8 cellular contexts compared by ENCODE assay signal in the genomic region with DNA sequence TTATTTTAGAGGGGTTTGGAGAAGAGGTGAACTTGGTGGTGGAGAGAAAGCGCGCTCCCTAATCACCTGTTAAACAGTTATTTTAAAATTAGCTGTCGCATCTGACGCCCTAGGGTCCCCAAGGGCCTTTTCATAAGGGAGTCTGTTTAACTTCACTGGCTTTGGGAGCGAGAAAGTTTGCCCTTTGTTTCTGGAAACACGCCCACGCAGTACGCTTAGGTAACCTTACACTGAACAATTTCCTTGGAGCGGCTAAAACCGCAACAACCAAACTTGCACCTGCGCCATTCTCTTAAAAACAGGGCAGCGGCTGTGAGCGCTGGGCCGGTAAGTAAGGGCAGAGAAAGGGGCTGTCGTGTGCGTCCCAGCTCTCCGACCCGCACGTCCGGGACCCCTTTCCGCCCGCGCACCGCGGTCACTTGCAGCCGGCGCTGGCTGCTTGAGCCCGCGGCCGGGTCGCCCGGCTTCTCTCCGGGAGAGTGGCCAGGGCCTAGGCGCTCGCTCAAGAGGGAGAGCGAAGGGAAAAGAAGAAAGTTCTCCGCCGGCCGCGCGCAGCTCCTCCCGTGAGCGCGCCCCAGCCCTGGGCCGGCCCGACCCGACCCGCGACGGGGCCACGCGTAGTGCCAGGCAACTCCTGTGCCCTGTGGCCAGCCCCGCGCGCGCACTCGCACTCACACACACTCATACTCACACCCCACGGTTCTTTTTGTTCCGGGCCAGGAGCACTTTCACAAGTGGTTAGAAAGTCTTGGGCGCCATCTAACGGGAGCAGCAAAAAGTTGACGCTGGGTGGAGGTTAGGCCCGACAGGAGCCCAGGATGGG. TPM values are rescaled to one million over a fixed set of nuclear protein-coding genes. Genes with fewer than 3 reads are reported as not detected.
DNase-seq lines count a peak whose midpoint lies in the region; ATAC-seq, FAIRE-seq and TF ChIP-seq lines count a peak whose summit lies in the region.

No MANE protein-coding gene starts in this region.

- H3K9me3 ChIP-seq in IMR-90 (ENCODE audit: control insufficient read depth, insufficient read depth, low read length) (no peaks in the 10 kb centered on the region), endothelial cell of umbilical vein (replicated peaks; ENCODE audit: control insufficient read depth, insufficient read depth, low read length) (no peaks in the 10 kb centered on the region), subcutaneous abdominal adipose tissue (ENCODE audit: control insufficient read depth in 5 of 5, low read length in 5 of 5) (no peaks in the 10 kb centered on the region)

- POLR2A ChIA-PET in IMR-90 (lab: Charles Lee; ENCODE audit: unreplicated experiment), result no interaction called here
- POLR2A ChIA-PET in endothelial cell of umbilical vein (lab: Charles Lee), result no interaction called here

- H3K14ac ChIP-seq in IMR-90 (replicated peaks; ENCODE audit: low read depth, low read length), result no peak overlapping the region

- H3K4me2 ChIP-seq in IMR-90 (ENCODE audit: low read depth, low read length) (peak overlapping the region; percentile 49; the same call in 1 of the 2 replicates), endothelial cell of umbilical vein (ENCODE audit: insufficient read depth, low read length) (peak overlapping the region; percentile 12)

- no peak overlapping the region for H2AK9ac ChIP-seq in IMR-90 (replicated peaks; ENCODE audit: low read depth, low read length, poor library complexity)

- H3K36me3 ChIP-seq in IMR-90 (ENCODE audit: control insufficient read depth, insufficient read depth, low read length), result no peaks in the 10 kb centered on the region
- H3K36me3 ChIP-seq in endothelial cell of umbilical vein (ENCODE audit: control insufficient read depth in 2 of 2, extremely low read depth in 1 of 2, insufficient read depth in 2 of 2, low read length in 2 of 2), result no peaks in the 10 kb centered on the region
- no peaks in the 10 kb centered on the region for H3K36me3 ChIP-seq in subcutaneous abdominal adipose tissue (ENCODE audit: control insufficient read depth in 5 of 5, insufficient read depth in 5 of 5, low read length in 5 of 5)

- peak; percentile 89 for ATAC-seq in GM21529 (IDR thresholded peaks at IDR 0.05; ENCODE audit: unreplicated experiment)
- ATAC-seq in IMR-90 (ENCODE audit: low read depth), result peak; percentile 93

- intact Hi-C loops in IMR-90 (cut with micrococcal nuclease) (no loop called here), endothelial cell of umbilical vein (cut with micrococcal nuclease) (loop anchor here (10.0 kb wide), 1 partner anchor 1708 kb away; no protein-coding TSS in a partner anchor)

- dilution Hi-C loops in IMR-90 (cut with HindIII; ENCODE audit: low sequenced_read_pairs, unreplicated experiment), result no loop called here
- dilution Hi-C loops in endothelial cell of umbilical vein (cut with MboI; ENCODE audit: extremely low pct_ligation_motif_present, low sequenced_read_pairs), result no loop called here

- H3K79me2 ChIP-seq in endothelial cell of umbilical vein (ENCODE audit: control insufficient read depth, insufficient read depth, low read length), result no peaks in the 10 kb centered on the region

- no peaks in the 10 kb centered on the region for H4K20me1 ChIP-seq in IMR-90 (ENCODE audit: insufficient read depth, low read length)
- no peaks in the 10 kb centered on the region for H4K20me1 ChIP-seq in endothelial cell of umbilical vein (replicated peaks; ENCODE audit: control insufficient read depth, extremely low read depth, insufficient read depth, low read length)

- no peaks in the 10 kb centered on the region for H3K9me1 ChIP-seq in IMR-90 (ENCODE audit: insufficient read depth, low read length)
- H3K9me1 ChIP-seq in endothelial cell of umbilical vein (replicated peaks; ENCODE audit: control insufficient read depth, extremely low read depth, insufficient read depth, low read length), result no peaks in the 10 kb centered on the region

- TF ChIP-seq CTCF in IMR-90 (conservative IDR thresholded peaks at IDR 0.05; ENCODE audit: low read depth, low read length) (peak; percentile 54), endothelial cell of umbilical vein (IDR thresholded peaks at IDR 0.05; ENCODE audit: extremely low read depth in 1 of 2, insufficient read depth in 1 of 2, low read depth in 1 of 2, low read length in 2 of 2) (peak; percentile 40 to 59)

- no peak overlapping the region for H4K91ac ChIP-seq in IMR-90 (ENCODE audit: insufficient read depth, low read depth, low read length)

- in situ Hi-C loops in IMR-90 (cut with MboI; ENCODE audit: low sequenced_read_pairs), result no loop called here

- H3K18ac ChIP-seq in IMR-90 (ENCODE audit: low read depth, low read length), result no peak overlapping the region

- H3K9ac ChIP-seq in IMR-90 (ENCODE audit: low read depth, low read length) (no peak overlapping the region), endothelial cell of umbilical vein (replicated peaks; ENCODE audit: extremely low read depth, insufficient read depth, low read length) (no peak overlapping the region), subcutaneous abdominal adipose tissue (ENCODE audit: low read length in 5 of 5) (peak overlapping the region in 1 of 5 donors; percentile 64)

- BruUV-seq in IMR-90 (replicated peaks; lab: Mats Ljungman, UMichigan) (no TSS peak), endothelial cell of umbilical vein (replicated peaks; lab: Mats Ljungman, UMichigan) (no TSS peak)

- peak; percentile 46 for FAIRE-seq in endothelial cell of umbilical vein (lab: Jason Lieb, UNC)

- H3K4me3 ChIP-seq in IMR-90 (ENCODE audit: insufficient read depth, low read depth, low read length) (peak overlapping the region; percentile 51), endothelial cell of umbilical vein (replicated peaks in 1 of 3; ENCODE audit: insufficient read depth in 1 of 3, low read depth in 1 of 3, low read length in 3 of 3) (peak overlapping the region in 1 of 3 experiments; percentile 32), subcutaneous abdominal adipose tissue (ENCODE audit: low read depth in 1 of 5, low read length in 5 of 5) (peak overlapping the region; percentile 57 to 69 (median 65))

- H3K27me3 ChIP-seq in IMR-90 (ENCODE audit: control insufficient read depth, insufficient read depth, low read length) (peaks cover 40% of the 10 kb centered on the region), endothelial cell of umbilical vein (ENCODE audit: control insufficient read depth in 2 of 2, insufficient read depth in 2 of 2, low read length in 2 of 2) (peaks cover 42 to 53% of the 10 kb centered on the region in 2 experiments), subcutaneous abdominal adipose tissue (ENCODE audit: control insufficient read depth in 5 of 5, insufficient read depth in 4 of 5, low read length in 5 of 5) (peaks cover 26 to 58% (median 47%) of the 10 kb centered on the region in 5 donors)

- no peak overlapping the region for H4K5ac ChIP-seq in IMR-90 (ENCODE audit: low read depth, low read length)

- no peak overlapping the region for H2BK15ac ChIP-seq in IMR-90 (ENCODE audit: low read depth, low read length)

- H3K27ac ChIP-seq in IMR-90 (ENCODE audit: insufficient read depth, low read length) (no peak overlapping the region), endothelial cell of umbilical vein (ENCODE audit: insufficient read depth, low read depth, low read length) (no peak overlapping the region), subcutaneous abdominal adipose tissue (ENCODE audit: low read depth, low read length) (no peak overlapping the region)

- H2BK120ac ChIP-seq in IMR-90 (ENCODE audit: low read depth, low read length), result no peak overlapping the region

- no peak overlapping the region for H4K8ac ChIP-seq in IMR-90 (ENCODE audit: low read depth in 2 of 2, low read length in 2 of 2)

- 3% methylated on average over 12 of the region's 63 CpGs; no CpG with 5 or more reads in 1 of the 2 experiments for WGBS in IMR-90 (ENCODE audit: extremely low coverage in 2 of 2, insufficient read length in 1 of 2), 2 experiments

- CTCF ChIA-PET in IMR-90 (lab: Yijun Ruan, JAX), result interaction anchor here (0.6 kb wide), 1 partner anchor 23 kb away, joined by 3 read pairs; no protein-coding TSS in a partner anchor
- CTCF ChIA-PET in endothelial cell of umbilical vein (lab: Charles Lee), result interaction anchor here (0.6 to 2.5 kb wide), 2 partner anchors 23 to 1712 kb away, joined by 7 to 16 read pairs; no protein-coding TSS in a partner anchor

- no peak overlapping the region for H3K56ac ChIP-seq in IMR-90 (ENCODE audit: extremely low read depth, insufficient read depth, low read length)

- H3K4me1 ChIP-seq in IMR-90 (ENCODE audit: control insufficient read depth, insufficient read depth, low read length) (no peaks in the 10 kb centered on the region), endothelial cell of umbilical vein (ENCODE audit: control insufficient read depth, extremely low read depth, insufficient read depth, low read length) (no peaks in the 10 kb centered on the region), subcutaneous abdominal adipose tissue (ENCODE audit: control insufficient read depth in 5 of 5, insufficient read depth in 5 of 5, low read length in 5 of 5) (peaks cover 0 to 17% (median 14%) of the 10 kb centered on the region in 5 donors)

- no peak overlapping the region for H2AK5ac ChIP-seq in IMR-90 (ENCODE audit: low read depth, low read length)

- no peak overlapping the region for H3K23ac ChIP-seq in IMR-90 (ENCODE audit: low read depth, low read length)

- no peak overlapping the region for H2BK5ac ChIP-seq in IMR-90 (ENCODE audit: low read depth, low read length, poor library complexity, severe bottlenecking)

- H2BK20ac ChIP-seq in IMR-90 (ENCODE audit: low read depth, low read length), result no peak overlapping the region

- peak overlapping the region; percentile 86 for H2AFZ ChIP-seq in IMR-90 (replicated peaks; ENCODE audit: low read length, poor library complexity)
- H2AFZ ChIP-seq in endothelial cell of umbilical vein (ENCODE audit: low read depth, low read length), result peak overlapping the region; percentile 24

- TF ChIP-seq RAD21 in IMR-90 (IDR thresholded peaks at IDR 0.05; ENCODE audit: low read length), result peak; percentile 58

- no peak overlapping the region for H3K4ac ChIP-seq in IMR-90 (ENCODE audit: low read depth, low read length)

- DNase-seq in NCI-H82 (lab: John Stamatoyannopoulos, UW) (peak; percentile 61), NCI-H82 treated with DMSO at 0.1 percent for 48 hours (lab: John Stamatoyannopoulos, UW; ENCODE audit: unreplicated experiment) (no peak), IMR-90 (peak; percentile 37), SW480 (ENCODE audit: low spot score) (peak; percentile 88), endothelial cell of umbilical vein (ENCODE audit: low read depth, low spot score) (peak; percentile 49), midbrain (lab: John Stamatoyannopoulos, UW) (peak; percentile 92)

- H3K79me1 ChIP-seq in IMR-90 (ENCODE audit: low read depth in 1 of 2, low read length in 2 of 2), result no peaks in the 10 kb centered on the region

- TF ChIP-seq POLR2A in IMR-90 (IDR thresholded peaks at IDR 0.05; ENCODE audit: low read depth, low read length) (no peak), endothelial cell of umbilical vein (IDR thresholded peaks at IDR 0.05; ENCODE audit: low read depth, low read length) (no peak)

RNA-seq across cellular contexts. Expression of a gene that starts 19.2 kb away (rescaled TPM):
- total RNA-seq in IMR-90 (2012; rRNA removed), result not detected in 2 replicates
- polyA plus RNA-seq in IMR-90 (2012; rRNA removed), result not detected in 2 replicates
- polyA plus RNA-seq in IMR-90 (2012; cell fraction: cytosol; rRNA removed), result not detected in 2 replicates
- not detected in 2 replicates for polyA plus RNA-seq in IMR-90 (2012; cell fraction: nucleus; rRNA removed; ENCODE audit: low replicate concordance)
- not detected in 2 replicates for total RNA-seq in endothelial cell of umbilical vein
- polyA plus RNA-seq in endothelial cell of umbilical vein, result not detected in 2 replicates
- not detected in 2 replicates for polyA plus RNA-seq in endothelial cell of umbilical vein (2011; cell fraction: cytosol; rRNA removed)
- polyA plus RNA-seq in endothelial cell of umbilical vein (2011; cell fraction: nucleus; rRNA removed), result not detected in 2 replicates
- not detected in 2 replicates for polyA plus RNA-seq in endothelial cell of umbilical vein (2012)
- polyA minus RNA-seq in endothelial cell of umbilical vein, result not detected in 2 replicates
- polyA minus RNA-seq in endothelial cell of umbilical vein (2011; cell fraction: cytosol; rRNA and poly(A)+ RNA removed), result not detected
- not detected in 2 replicates for polyA minus RNA-seq in endothelial cell of umbilical vein (2011; cell fraction: nucleus; rRNA and poly(A)+ RNA removed)
